8 cellular contexts compared by ENCODE assay signal in genomic region chr7:35694784-35695627, GRCh38. TPM values are rescaled to one million over a fixed set of nuclear protein-coding genes. Genes with fewer than 3 reads are reported as not detected.
DNase-seq lines count a peak whose midpoint lies in the region; ATAC-seq, FAIRE-seq and TF ChIP-seq lines count a peak whose summit lies in the region.

A gene with protein sequence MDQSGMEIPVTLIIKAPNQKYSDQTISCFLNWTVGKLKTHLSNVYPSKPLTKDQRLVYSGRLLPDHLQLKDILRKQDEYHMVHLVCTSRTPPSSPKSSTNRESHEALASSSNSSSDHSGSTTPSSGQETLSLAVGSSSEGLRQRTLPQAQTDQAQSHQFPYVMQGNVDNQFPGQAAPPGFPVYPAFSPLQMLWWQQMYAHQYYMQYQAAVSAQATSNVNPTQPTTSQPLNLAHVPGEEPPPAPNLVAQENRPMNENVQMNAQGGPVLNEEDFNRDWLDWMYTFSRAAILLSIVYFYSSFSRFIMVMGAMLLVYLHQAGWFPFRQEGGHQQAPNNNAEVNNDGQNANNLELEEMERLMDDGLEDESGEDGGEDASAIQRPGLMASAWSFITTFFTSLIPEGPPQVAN (minus strand): TSS chr7:35695135. CDS start chr7:35694330, 805 bp downstream.

- DNase-seq in Caco-2 (peak; percentile 98), HTR-8/SVneo (ENCODE audit: insufficient read length, low spot score) (peak; percentile 91), NOMO-1 treated with DMSO at 0.1 percent for 48 hours (lab: John Stamatoyannopoulos, UW; ENCODE audit: unreplicated experiment) (peak; percentile 87), medulla oblongata (ENCODE audit: extremely low spot score) (peak; percentile 95)
- peak; percentile 81 to 82 for DNase-seq in activated CD8-positive, alpha-beta memory T cell treated with anti-CD3 and anti-CD28 coated beads for 4 hours (ENCODE audit: low read depth in 2 of 2)
- peak; percentile 88 to 91 (median 88) for DNase-seq in effector memory CD4-positive, alpha-beta T cell
- DNase-seq in stimulated activated CD4-positive, alpha-beta T cell treated with anti-CD3 and anti-CD28 coated beads, TNF-alpha, amount 100 ng/mL, for 48 hours (ENCODE audit: low read depth in 3 of 3) = peak; percentile 83 to 89 (median 84)

- CTCF ChIA-PET in Caco-2 (lab: Charles Lee) = interaction anchor here (2.1 kb wide), 1 partner anchor 106 kb away, joined by 7 read pairs; the partner anchor contains the start of gene SEPTIN7

- H3K27me3 Mint-ChIP-seq in Caco-2 (ENCODE audit: insufficient read depth, unreplicated experiment) = no peaks in the 10 kb centered on the region

- BruUV-seq in Caco-2 (replicated peaks; lab: Mats Ljungman, UMichigan) = no TSS peak

- H3K4me3 ChIP-seq in Caco-2 (ENCODE audit: low read depth, low read length) = peak within 1 kb of the TSS; percentile 98
- H3K4me3 ChIP-seq in effector memory CD4-positive, alpha-beta T cell (ENCODE audit: insufficient read depth, low read depth, low read length, poor library complexity, severe bottlenecking) = peak within 1 kb of the TSS; percentile 98

- H3K4me1 ChIP-seq in Caco-2 = peaks cover 40% of the 10 kb centered on the region
- H3K4me1 ChIP-seq in effector memory CD4-positive, alpha-beta T cell (ENCODE audit: control insufficient read depth, insufficient read depth, low read length, poor library complexity, severe bottlenecking) = peaks cover 6% of the 10 kb centered on the region

- POLR2A ChIA-PET in Caco-2 (lab: Charles Lee) = interaction anchor here (0.6 to 1.4 kb wide), 4 partner anchors 13 to 620 kb away, joined by 3 to 11 read pairs (median 4); partner anchors contain the start of gene SEPTIN7

- no peaks in the 10 kb centered on the region for H3K27me3 ChIP-seq in Caco-2 (replicated peaks; ENCODE audit: control insufficient read depth, insufficient read depth, low read length)
- H3K27me3 ChIP-seq in effector memory CD4-positive, alpha-beta T cell (replicated peaks; ENCODE audit: control insufficient read depth, insufficient read depth, low read length, poor library complexity, severe bottlenecking) = no peaks in the 10 kb centered on the region

- peaks cover 22% of the 10 kb centered on the region for H3K9me3 Mint-ChIP-seq in Caco-2 (ENCODE audit: unreplicated experiment)

- H3K4me3 Mint-ChIP-seq in Caco-2 (ENCODE audit: unreplicated experiment) = peak within 1 kb of the TSS; percentile 95

- FAIRE-seq in HTR-8/SVneo (lab: Jason Lieb, UNC) = peak; percentile 89

- ATAC-seq in GM21381 (IDR thresholded peaks at IDR 0.05; ENCODE audit: unreplicated experiment) = peak; percentile 85

- peak within 1 kb of the TSS; percentile 96 for H3K27ac ChIP-seq in effector memory CD4-positive, alpha-beta T cell (ENCODE audit: insufficient read depth, low read length, poor library complexity, severe bottlenecking)

- H3K9me3 ChIP-seq in Caco-2 = no peaks in the 10 kb centered on the region
- H3K9me3 ChIP-seq in effector memory CD4-positive, alpha-beta T cell (ENCODE audit: control insufficient read depth, low read length) = no peaks in the 10 kb centered on the region

- peaks cover 2% of the 10 kb centered on the region; the same call in 1 of the 2 replicates for H3K36me3 ChIP-seq in Caco-2 (ENCODE audit: control insufficient read depth, insufficient read depth, low read length)
- no peaks in the 10 kb centered on the region for H3K36me3 ChIP-seq in effector memory CD4-positive, alpha-beta T cell (ENCODE audit: control insufficient read depth, insufficient read depth, low read length)

- H3K4me1 Mint-ChIP-seq in Caco-2 (ENCODE audit: low read depth, unreplicated experiment) = peaks cover 36% of the 10 kb centered on the region

- no peak for TF ChIP-seq CTCF in Caco-2 (IDR thresholded peaks at IDR 0.05; ENCODE audit: insufficient read depth in 1 of 2, low read depth in 1 of 2, low read length in 1 of 2, severe bottlenecking in 1 of 2, unreplicated experiment in 1 of 2)

- intact Hi-C loops in Caco-2 (cut with micrococcal nuclease; ENCODE audit: unreplicated experiment) = loop anchor here (1.0 to 10.0 kb wide), 2 partner anchors 12 to 460 kb away; partner anchors contain the start of gene EEPD1

- peaks cover 27% of the 10 kb centered on the region for H3K36me3 Mint-ChIP-seq in Caco-2 (ENCODE audit: insufficient read depth, unreplicated experiment)

- peak within 1 kb of the TSS; percentile 94 for H3K27ac Mint-ChIP-seq in Caco-2 (ENCODE audit: unreplicated experiment)

RNA-seq across cellular contexts. Expression of the gene that starts here (rescaled TPM):
- total RNA-seq in Caco-2 (2022) = 25.2 and 29.6 TPM in 2 replicates

Comparison
In these comparisons a context has a peak if more than half of its experiments do, and no peak if none do; other contexts are left out.
1. Peak in every context shown above with its lines: DNase-seq, ATAC-seq, H3K4me3 ChIP-seq and H3K27ac ChIP-seq.